Comparison of ENCODE assay signal across 10 cellular contexts in genomic region chr20:49989234-49990065, GRCh38. TPM values are rescaled to one million over a fixed set of nuclear protein-coding genes. Genes with fewer than 3 reads are reported as not detected.
DNase-seq lines count a peak whose midpoint lies in the region; ATAC-seq and TF ChIP-seq lines count a peak whose summit lies in the region.
"Had no signal": no experiment of that assay in that cellular context is flagged by ENCODE, and none has a peak within 500 bp of the region (broad histone marks: within the 10 kb centered on the region; RNA-seq: fewer than 3 reads in every experiment).

No MANE protein-coding gene starts in this region.

- 18 to 26% methylated on average over 16 to 17 of the region's 22 CpGs for WGBS in mesodermal cell (ENCODE audit: insufficient coverage in 2 of 2), 2 experiments

- H3K27ac Mint-ChIP-seq in endothelial cell (ENCODE audit: unreplicated experiment), result peak overlapping the region; percentile 73
- H3K27ac Mint-ChIP-seq: T-helper 1 cell treated with Interleukin-12 subunit alpha and Interleukin-12 subunit beta and Interleukin-4 antibody, amounts not matched to agents 30 μg/mL and 1 μg/mL, for 36 hours had no signal

- H3K27ac ChIP-seq in mesodermal cell (ENCODE audit: low read depth, low read length, severe bottlenecking) (peak overlapping the region; percentile 82), upper lobe of right lung (peak overlapping the region; percentile 83)
- H3K27ac ChIP-seq: 22Rv1 had no signal

- H3K36me3 Mint-ChIP-seq in endothelial cell (ENCODE audit: low read depth, unreplicated experiment), result peaks cover 20% of the 10 kb centered on the region

- peak overlapping the region; percentile 10 for H3K4me3 Mint-ChIP-seq in endothelial cell (ENCODE audit: unreplicated experiment)
- H3K4me3 Mint-ChIP-seq: T-helper 1 cell treated with Interleukin-12 subunit alpha and Interleukin-12 subunit beta and Interleukin-4 antibody, amounts not matched to agents 30 μg/mL and 1 μg/mL, for 36 hours had no signal

- peaks cover 1% of the 10 kb centered on the region for H3K27me3 Mint-ChIP-seq in endothelial cell (ENCODE audit: unreplicated experiment)

- H3K4me1 Mint-ChIP-seq in endothelial cell (ENCODE audit: unreplicated experiment), result peaks cover 64% of the 10 kb centered on the region

- H3K9me3 ChIP-seq in mesodermal cell (ENCODE audit: control insufficient read depth, low read length) (no peaks in the 10 kb centered on the region), upper lobe of right lung (no peaks in the 10 kb centered on the region)

- H3K36me3 ChIP-seq in mesodermal cell (ENCODE audit: control insufficient read depth, insufficient read depth, low read length) (peaks cover 42% of the 10 kb centered on the region), upper lobe of right lung (peaks cover 4% of the 10 kb centered on the region)

- H3K27me3 ChIP-seq in upper lobe of right lung, result no peaks in the 10 kb centered on the region

- ATAC-seq in upper lobe of right lung, result peak; percentile 37

- H3K9me3 Mint-ChIP-seq in endothelial cell (ENCODE audit: unreplicated experiment), result no peaks in the 10 kb centered on the region
- H3K9me3 Mint-ChIP-seq: T-helper 1 cell treated with Interleukin-12 subunit alpha and Interleukin-12 subunit beta and Interleukin-4 antibody, amounts not matched to agents 30 μg/mL and 1 μg/mL, for 36 hours had no signal

- no peak overlapping the region for H3K4me3 ChIP-seq in mesodermal cell (ENCODE audit: extremely low read depth, insufficient read depth, low read length, poor library complexity, severe bottlenecking)
- no peak overlapping the region for H3K4me3 ChIP-seq in upper lobe of right lung

- H3K4me1 ChIP-seq in mesodermal cell (ENCODE audit: control insufficient read depth, insufficient read depth, low read length, poor library complexity, severe bottlenecking) (peaks cover 68% of the 10 kb centered on the region), upper lobe of right lung (peaks cover 39% of the 10 kb centered on the region)

- no peak for TF ChIP-seq CTCF in endothelial cell (IDR thresholded peaks at IDR 0.05; ENCODE audit: unreplicated experiment)
- no peak for TF ChIP-seq CTCF in upper lobe of right lung (IDR thresholded peaks at IDR 0.05)

- peak; percentile 25 for DNase-seq in DMS153 (lab: John Stamatoyannopoulos, UW)
- DNase-seq in DMS153 treated with DMSO at 0.1 percent for 48 hours (lab: John Stamatoyannopoulos, UW; ENCODE audit: unreplicated experiment), result no peak
- DNase-seq in endothelial cell (ENCODE audit: low spot score), result peak; percentile 44
- no peak for DNase-seq in upper lobe of right lung
- DNase-seq in HuH-7.5 (ENCODE audit: low spot score), result no peak
- no peak for DNase-seq in NCI-H2107 (lab: John Stamatoyannopoulos, UW)
- DNase-seq in middle frontal gyrus (ENCODE audit: extremely low spot score, low spot score), result no peak

- intact Hi-C loops in upper lobe of right lung (cut with DNase I), result no loop called here

RNA-seq across cellular contexts. Expression of gene SNAI1, which starts 6.7 kb away (rescaled TPM):
- total RNA-seq in endothelial cell (ENCODE audit: unreplicated experiment) (26.4 TPM), upper lobe of right lung (10.6 TPM)
- 62.2 TPM for polyA plus RNA-seq in mesodermal cell (2013, experiment 1 of 2)
- 48.4 TPM for polyA plus RNA-seq in mesodermal cell (2013, experiment 2 of 2)

RNA-seq across cellular contexts. Expression of gene RNF114, which starts 53.3 kb away (rescaled TPM):
- 46.8 TPM for total RNA-seq in endothelial cell (ENCODE audit: unreplicated experiment)
- 84.5 TPM for polyA plus RNA-seq in mesodermal cell (2013, experiment 1 of 2)
- polyA plus RNA-seq in mesodermal cell (2013, experiment 2 of 2), result 76.5 TPM
- total RNA-seq in upper lobe of right lung, result 74.7 TPM

Comparison
In these comparisons a context has a peak if more than half of its experiments do, and no peak if none do; other contexts are left out.
1. DNase-seq: peak in DMS153 (single experiment) and endothelial cell (single experiment); none in DMS153 treated with DMSO at 0.1 percent for 48 hours (single experiment), upper lobe of right lung (single experiment), HuH-7.5 (single experiment), NCI-H2107 (single experiment) and middle frontal gyrus (single experiment).